8 cellular contexts compared by ENCODE assay signal in the genomic region with DNA sequence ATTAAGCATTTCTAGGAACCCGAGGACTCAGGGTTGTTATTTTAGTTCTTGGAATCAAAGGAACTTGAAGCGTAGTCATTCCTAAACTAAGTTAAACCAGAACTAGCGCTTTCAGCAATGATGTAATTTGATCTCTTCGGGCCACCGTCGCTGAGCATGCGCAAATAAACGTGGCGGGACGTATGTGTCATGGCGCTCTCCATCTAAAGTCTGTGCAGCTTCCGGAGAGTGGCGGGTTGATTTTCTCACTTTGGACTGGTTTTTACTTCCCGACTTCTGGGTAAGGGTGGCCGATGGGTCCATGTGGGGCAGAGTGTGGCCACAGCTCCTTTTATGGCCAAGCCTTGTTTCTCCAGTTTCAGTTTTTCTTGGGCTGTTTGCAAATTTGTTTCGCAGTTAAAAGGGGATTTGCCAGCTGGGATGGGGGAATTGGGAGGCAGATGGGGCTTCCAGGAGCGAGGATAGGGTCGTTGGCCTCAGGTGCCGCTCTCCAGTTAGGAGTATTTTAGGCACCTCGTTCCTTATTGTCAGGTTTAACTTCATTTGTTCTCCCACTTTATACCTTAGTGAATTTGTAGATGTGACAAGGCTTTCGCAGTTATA. TPM values are rescaled to one million over a fixed set of nuclear protein-coding genes. Genes with fewer than 3 reads are reported as not detected.
DNase-seq lines count a peak whose midpoint lies in the region; ATAC-seq and TF ChIP-seq lines count a peak whose summit lies in the region.

A gene (plus strand): TSS at position 163 of the 603 bp plus-strand sequence. CDS start 11,894 bp downstream, outside the sequence.

- no peaks in the 10 kb centered on the region for H3F3A ChIP-seq in SK-N-SH (replicated peaks; ENCODE audit: insufficient read depth)

- H4K20me1 ChIP-seq in SK-N-SH (ENCODE audit: insufficient read depth): no peaks in the 10 kb centered on the region

- DNase-seq in GM04504 (ENCODE audit: low read depth) (peak; percentile 77), NCI-H1048 (lab: John Stamatoyannopoulos, UW) (peak; percentile 86), SK-N-SH (peak; percentile 69), glomerular visceral epithelial cell (ENCODE audit: extremely low spot score) (peak; percentile 89), omental fat pad (ENCODE audit: low spot score) (peak; percentile 76), testis (peak; percentile 94)
- DNase-seq in activated naive CD4-positive, alpha-beta T cell treated with anti-CD3 and anti-CD28 coated beads, Interleukin-2, amount 50 U/mL, for 16 hours: peak; percentile 89

- POLR2A ChIA-PET in SK-N-SH (lab: Yijun Ruan, JAX): interaction anchor here (0.6 kb wide), 1 partner anchor 214 kb away, joined by 3 read pairs; no protein-coding TSS in a partner anchor

- no peaks in the 10 kb centered on the region for H3K27me3 ChIP-seq in SK-N-SH (ENCODE audit: insufficient read depth)
- no peaks in the 10 kb centered on the region for H3K27me3 ChIP-seq in testis

- H3K9me3 ChIP-seq in SK-N-SH (no peaks in the 10 kb centered on the region), testis (no peaks in the 10 kb centered on the region)

- H2AFZ ChIP-seq in SK-N-SH (ENCODE audit: low read depth): peak within 1 kb of the TSS; percentile 98

- TF ChIP-seq POLR2A in testis (IDR thresholded peaks at IDR 0.05): no peak

- peak within 1 kb of the TSS; percentile 78 for H3K9ac ChIP-seq in SK-N-SH

- WGBS in SK-N-SH (ENCODE audit: low lambda C conversion rate): 3% methylated on average over 20 of the region's 21 CpGs
- 0% methylated on average over 21 of the region's 21 CpGs for WGBS in testis, 2 donors

- H3K9me2 ChIP-seq in SK-N-SH: no peaks in the 10 kb centered on the region

- no peak; a peak in 1 of 4 replicates for TF ChIP-seq EP300 in SK-N-SH (IDR thresholded peaks at IDR 0.05; ENCODE audit: borderline replicate concordance in 1 of 2, low read depth in 1 of 2, low read length in 1 of 2)

- peak within 1 kb of the TSS; percentile 75 for H3K4me2 ChIP-seq in SK-N-SH

- ATAC-seq in HG02571 (IDR thresholded peaks at IDR 0.05; ENCODE audit: unreplicated experiment): peak; percentile 85
- peak; percentile 87 for ATAC-seq in omental fat pad (ENCODE audit: low FRiP score)

- H3K4me3 ChIP-seq in SK-N-SH (ENCODE audit: low read depth in 2 of 2, low read length in 1 of 2) (peak within 1 kb of the TSS; percentile 75 to 79), testis (peak within 1 kb of the TSS; percentile 60 to 90)

- H3K79me2 ChIP-seq in SK-N-SH (ENCODE audit: insufficient read depth): peaks cover 39% of the 10 kb centered on the region

- TF ChIP-seq RAD21 in SK-N-SH (IDR thresholded peaks at IDR 0.05; ENCODE audit: low read length): no peak

- H3K36me3 ChIP-seq in SK-N-SH (replicated peaks in 1 of 2; ENCODE audit: control insufficient read depth in 1 of 2, insufficient read depth in 2 of 2, low read length in 1 of 2) (peaks cover 5 to 6% of the 10 kb centered on the region in 2 experiments), testis (ENCODE audit: low read depth, missing control alignments) (no peaks in the 10 kb centered on the region)

- intact Hi-C loops in testis (cut with DNase I; ENCODE audit: low total_unique reads): no loop called here

- CTCF ChIA-PET in SK-N-SH (lab: Yijun Ruan, JAX): interaction anchor here (1.6 to 1.8 kb wide), 2 partner anchors 130 to 134 kb away, joined by 4 to 10 read pairs; no protein-coding TSS in a partner anchor

- H3K4me1 ChIP-seq in SK-N-SH (ENCODE audit: control insufficient read depth in 1 of 2, insufficient read depth in 2 of 2, low read depth in 1 of 2, low read length in 1 of 2): peaks cover 4 to 5% of the 10 kb centered on the region in 2 experiments; a peak in 3 of 4 replicates
- H3K4me1 ChIP-seq in testis: no peaks in the 10 kb centered on the region

- peak within 1 kb of the TSS; percentile 75 to 88 for H3K27ac ChIP-seq in SK-N-SH (ENCODE audit: low read depth in 2 of 2, low read length in 1 of 2)
- H3K27ac ChIP-seq in testis: peak within 1 kb of the TSS; percentile 53 to 86

- no peak for TF ChIP-seq CTCF in SK-N-SH (IDR thresholded peaks at IDR 0.05)
- TF ChIP-seq CTCF in omental fat pad (IDR thresholded peaks at IDR 0.05): no peak
- TF ChIP-seq CTCF in testis (IDR thresholded peaks at IDR 0.05): no peak

TF ChIP-seq in SK-N-SH, 30 proteins besides CTCF, POLR2A, EP300 and RAD21 (continues in another document):
- TF ChIP-seq RFX5 (IDR thresholded peaks at IDR 0.05; ENCODE audit: low read length) (no peak), GATA2 (CRISPR knock-in tag; IDR thresholded peaks at IDR 0.05) (no peak), EZH2phosphoT487 (IDR thresholded peaks at IDR 0.05; ENCODE audit: borderline replicate concordance, low read depth) (no peak), TCF12 (IDR thresholded peaks at IDR 0.05) (peak; percentile 27; the same call in 1 of the 2 replicates), MEF2A (IDR thresholded peaks at IDR 0.05; ENCODE audit: borderline replicate concordance, low read depth) (no peak), NFIC (IDR thresholded peaks at IDR 0.05; ENCODE audit: borderline replicate concordance) (no peak), SMC3 (IDR thresholded peaks at IDR 0.05; ENCODE audit: low read depth, low read length) (no peak), FOSL2 (IDR thresholded peaks at IDR 0.05; ENCODE audit: borderline replicate concordance, low read depth) (peak; percentile 27; the same call in 1 of the 2 replicates), SIN3A (IDR thresholded peaks at IDR 0.05; ENCODE audit: borderline replicate concordance, low read depth, low read length) (peak; percentile 85), NRF1 (IDR thresholded peaks at IDR 0.05; ENCODE audit: low read depth, low read length) (peak; percentile 78), POLR2AphosphoS5 (IDR thresholded peaks at IDR 0.05; ENCODE audit: low read depth, low read length) (peak; percentile 86), RXRA (IDR thresholded peaks at IDR 0.05; ENCODE audit: borderline replicate concordance, low read depth) (no peak), GABPA (IDR thresholded peaks at IDR 0.05; ENCODE audit: low read depth) (peak; percentile 58; the same call in 1 of the 2 replicates), FOXM1 (IDR thresholded peaks at IDR 0.05; ENCODE audit: low read depth) (no peak), RCOR1 (IDR thresholded peaks at IDR 0.05; ENCODE audit: low read length) (peak; percentile 45; the same call in 1 of the 2 replicates)
- TF ChIP-seq, protein P1, sequence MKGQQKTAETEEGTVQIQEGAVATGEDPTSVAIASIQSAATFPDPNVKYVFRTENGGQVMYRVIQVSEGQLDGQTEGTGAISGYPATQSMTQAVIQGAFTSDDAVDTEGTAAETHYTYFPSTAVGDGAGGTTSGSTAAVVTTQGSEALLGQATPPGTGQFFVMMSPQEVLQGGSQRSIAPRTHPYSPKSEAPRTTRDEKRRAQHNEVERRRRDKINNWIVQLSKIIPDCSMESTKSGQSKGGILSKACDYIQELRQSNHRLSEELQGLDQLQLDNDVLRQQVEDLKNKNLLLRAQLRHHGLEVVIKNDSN (IDR thresholded peaks at IDR 0.05; ENCODE audit: borderline replicate concordance, low read depth): no peak
- TF ChIP-seq, protein P2, sequence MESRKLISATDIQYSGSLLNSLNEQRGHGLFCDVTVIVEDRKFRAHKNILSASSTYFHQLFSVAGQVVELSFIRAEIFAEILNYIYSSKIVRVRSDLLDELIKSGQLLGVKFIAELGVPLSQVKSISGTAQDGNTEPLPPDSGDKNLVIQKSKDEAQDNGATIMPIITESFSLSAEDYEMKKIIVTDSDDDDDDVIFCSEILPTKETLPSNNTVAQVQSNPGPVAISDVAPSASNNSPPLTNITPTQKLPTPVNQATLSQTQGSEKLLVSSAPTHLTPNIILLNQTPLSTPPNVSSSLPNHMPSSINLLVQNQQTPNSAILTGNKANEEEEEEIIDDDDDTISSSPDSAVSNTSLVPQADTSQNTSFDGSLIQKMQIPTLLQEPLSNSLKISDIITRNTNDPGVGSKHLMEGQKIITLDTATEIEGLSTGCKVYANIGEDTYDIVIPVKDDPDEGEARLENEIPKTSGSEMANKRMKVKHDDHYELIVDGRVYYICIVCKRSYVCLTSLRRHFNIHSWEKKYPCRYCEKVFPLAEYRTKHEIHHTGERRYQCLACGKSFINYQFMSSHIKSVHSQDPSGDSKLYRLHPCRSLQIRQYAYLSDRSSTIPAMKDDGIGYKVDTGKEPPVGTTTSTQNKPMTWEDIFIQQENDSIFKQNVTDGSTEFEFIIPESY (IDR thresholded peaks at IDR 0.05; ENCODE audit: borderline replicate concordance, low read depth): 0 out of 2 replicates have a peak, but pooled peaks have one; percentile 59
- TF ChIP-seq, protein P3, sequence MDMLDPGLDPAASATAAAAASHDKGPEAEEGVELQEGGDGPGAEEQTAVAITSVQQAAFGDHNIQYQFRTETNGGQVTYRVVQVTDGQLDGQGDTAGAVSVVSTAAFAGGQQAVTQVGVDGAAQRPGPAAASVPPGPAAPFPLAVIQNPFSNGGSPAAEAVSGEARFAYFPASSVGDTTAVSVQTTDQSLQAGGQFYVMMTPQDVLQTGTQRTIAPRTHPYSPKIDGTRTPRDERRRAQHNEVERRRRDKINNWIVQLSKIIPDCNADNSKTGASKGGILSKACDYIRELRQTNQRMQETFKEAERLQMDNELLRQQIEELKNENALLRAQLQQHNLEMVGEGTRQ (IDR thresholded peaks at IDR 0.05; ENCODE audit: borderline replicate concordance, low read depth, low read length): no peak
- TF ChIP-seq, protein P4, sequence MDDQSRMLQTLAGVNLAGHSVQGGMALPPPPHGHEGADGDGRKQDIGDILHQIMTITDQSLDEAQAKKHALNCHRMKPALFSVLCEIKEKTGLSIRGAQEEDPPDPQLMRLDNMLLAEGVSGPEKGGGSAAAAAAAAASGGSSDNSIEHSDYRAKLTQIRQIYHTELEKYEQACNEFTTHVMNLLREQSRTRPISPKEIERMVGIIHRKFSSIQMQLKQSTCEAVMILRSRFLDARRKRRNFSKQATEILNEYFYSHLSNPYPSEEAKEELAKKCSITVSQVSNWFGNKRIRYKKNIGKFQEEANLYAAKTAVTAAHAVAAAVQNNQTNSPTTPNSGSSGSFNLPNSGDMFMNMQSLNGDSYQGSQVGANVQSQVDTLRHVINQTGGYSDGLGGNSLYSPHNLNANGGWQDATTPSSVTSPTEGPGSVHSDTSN (IDR thresholded peaks at IDR 0.05): peak; percentile 25; the same call in 1 of the 2 replicates

RNA-seq across cellular contexts. Expression of the gene that starts here (rescaled TPM):
- polyA plus RNA-seq in SK-N-SH (2012; rRNA removed) (2.6 and 3.8 TPM in 2 replicates), testis (ENCODE audit: insufficient read depth, low read depth, low replicate concordance) (11.1 TPM)
- 3.6 and 3.9 TPM in 2 replicates for polyA plus RNA-seq in SK-N-SH (2012; cell fraction: cytosol; rRNA removed)
- polyA plus RNA-seq in SK-N-SH (2012; cell fraction: nucleus; rRNA removed): 1.5 and 3.1 TPM in 2 replicates
- total RNA-seq in omental fat pad (10 to 100 TPM; 11.8 to 21.4 (median 13.8) TPM), testis (10 to 100 TPM; 16.1 to 18.5 TPM)

Comparison
In these comparisons a context has a peak if more than half of its experiments do, and no peak if none do; other contexts are left out.
1. Peak in every context shown above with its lines: DNase-seq, ATAC-seq, H3K4me3 ChIP-seq and H3K27ac ChIP-seq.